In genomic region chr16:815861-816260, GRCh38 we compare ENCODE assay signal across 1 cellular context.
TF ChIP-seq lines count a peak whose summit lies in the region.

No MANE protein-coding gene starts in this region.

TF ChIP-seq in H1, 55 proteins besides CTCF, POLR2A, EP300 and RAD21:
- no peak for TF ChIP-seq CREB1 (IDR thresholded peaks at IDR 0.05)
- no peak for TF ChIP-seq ATF2 (IDR thresholded peaks at IDR 0.05; ENCODE audit: low read length)
- TF ChIP-seq KDM1A (IDR thresholded peaks at IDR 0.05; ENCODE audit: borderline replicate concordance, low read length): no peak
- TF ChIP-seq RFX5 (IDR thresholded peaks at IDR 0.05; ENCODE audit: borderline replicate concordance, low read depth, low read length): no peak
- TF ChIP-seq HDAC2 (IDR thresholded peaks at IDR 0.05; ENCODE audit: borderline replicate concordance in 1 of 2, low read depth in 2 of 2, low read length in 2 of 2): no peak
- TF ChIP-seq SIRT6 (IDR thresholded peaks at IDR 0.05; ENCODE audit: low read length): no peak
- TF ChIP-seq SUZ12 (IDR thresholded peaks at IDR 0.05; ENCODE audit: low read length): no peak
- no peak for TF ChIP-seq KDM5A (IDR thresholded peaks at IDR 0.05; ENCODE audit: low read length)
- no peak for TF ChIP-seq POLR2AphosphoS5 (IDR thresholded peaks at IDR 0.05; ENCODE audit: low read depth, low read length)
- no peak for TF ChIP-seq TEAD4 (IDR thresholded peaks at IDR 0.05; ENCODE audit: low read depth, low read length)
- TF ChIP-seq GTF2F1 (IDR thresholded peaks at IDR 0.05; ENCODE audit: borderline replicate concordance, low read depth, low read length): no peak
- no peak for TF ChIP-seq NANOG (IDR thresholded peaks at IDR 0.05; ENCODE audit: insufficient read depth, low read depth, low read length, poor library complexity, severe bottlenecking)
- TF ChIP-seq RXRA (IDR thresholded peaks at IDR 0.05; ENCODE audit: insufficient read depth, low read depth, low read length): no peak
